ENCODE assay signal across 2 cellular contexts in genomic region chr6:159284661-159285060, GRCh38.
DNase-seq lines count a peak whose midpoint lies in the region; ATAC-seq, FAIRE-seq and TF ChIP-seq lines count a peak whose summit lies in the region.
"Not testable (repeated sequence)": the region's sequence is repeated elsewhere in the genome, so short reads cannot be mapped to it uniquely, and the experiment has no call there.

No MANE protein-coding gene starts in this region.

- BruUV-seq in K562 (replicated peaks; lab: Mats Ljungman, UMichigan): not testable (repeated sequence)

- H3K4me3 ChIP-seq in HEK293 (ENCODE audit: low read depth, low read length); K562: not testable (repeated sequence)

- not testable (repeated sequence) for ATAC-seq in K562

- H3K4me1 ChIP-seq in HEK293 (ENCODE audit: control insufficient read depth, insufficient read depth, low read length); K562 (replicated peaks in 1 of 2; ENCODE audit: control insufficient read depth in 2 of 2, insufficient read depth in 2 of 2, low read length in 2 of 2): not testable (repeated sequence)

- H3K27me3 ChIP-seq in K562 (ENCODE audit: control insufficient read depth in 2 of 2, insufficient read depth in 2 of 2, low read length in 2 of 2): not testable (repeated sequence)

- H3K9ac ChIP-seq in K562 (ENCODE audit: insufficient read depth in 1 of 2, low read depth in 2 of 2, low read length in 2 of 2): not testable (repeated sequence)

- TF ChIP-seq RAD21 in K562 (CRISPR knock-in tag; conservative IDR thresholded peaks at IDR 0.05 in 1 of 2, IDR thresholded peaks at IDR 0.05 in 1 of 2): not testable (repeated sequence)

- in situ Hi-C loops in K562 (cut with MboI): not testable (repeated sequence)

- not testable (repeated sequence) for TF ChIP-seq POLR2A in K562 (conservative IDR thresholded peaks at IDR 0.05)

- POLR2A ChIA-PET in HEK293 (lab: Yijun Ruan, JAX): not testable (repeated sequence)
- POLR2A ChIA-PET in K562 (lab: Yijun Ruan, JAX): interaction anchor here (0.6 kb wide), 1 partner anchor 26 kb away, joined by 3 read pairs; no protein-coding TSS in a partner anchor

- not testable (repeated sequence) for H3K36me3 ChIP-seq in HEK293 (ENCODE audit: control insufficient read depth in 2 of 2, insufficient read depth in 1 of 2, low read length in 2 of 2); K562 (ENCODE audit: control insufficient read depth, insufficient read depth, low read length)

- not testable (repeated sequence) for H3K27ac ChIP-seq in HEK293 (ENCODE audit: extremely low read depth, low read depth, low read length); K562 (ENCODE audit: extremely low read depth, low read depth, low read length)

- DNase-seq in K562 (ENCODE audit: extremely low read depth in 1 of 4, low spot score in 3 of 4): not testable (repeated sequence)

- intact Hi-C loops in K562 (cut with micrococcal nuclease): not testable (repeated sequence)

- TF ChIP-seq CTCF in HEK293 (tag by site-specific recombination; IDR thresholded peaks at IDR 0.05); K562 (IDR thresholded peaks at IDR 0.05 in 2 of 3, conservative IDR thresholded peaks at IDR 0.05 in 1 of 3; ENCODE audit: insufficient read depth in 2 of 3, low read depth in 1 of 3, low read length in 3 of 3): not testable (repeated sequence)

- not testable (repeated sequence) for H2AFZ ChIP-seq in K562 (ENCODE audit: low read depth, low read length)

- CTCF ChIA-PET in HEK293 (lab: Yijun Ruan, JAX); K562 (lab: Yijun Ruan, JAX; ENCODE audit: low intra/inter-chr PET ratio): not testable (repeated sequence)

- H3K9me1 ChIP-seq in K562 (ENCODE audit: control insufficient read depth, insufficient read depth, low read length): not testable (repeated sequence)

- H3K9me3 ChIP-seq in HEK293 (ENCODE audit: control insufficient read depth, insufficient read depth, low read depth, low read length); K562 (replicated peaks; ENCODE audit: control insufficient read depth, insufficient read depth, low read depth, low read length): not testable (repeated sequence)

- not testable (repeated sequence) for TF ChIP-seq EP300 in K562 (IDR thresholded peaks at IDR 0.05; ENCODE audit: low read length)

- not testable (repeated sequence) for H3K79me2 ChIP-seq in K562 (ENCODE audit: control insufficient read depth, insufficient read depth, low read length)

- H4K20me1 ChIP-seq in K562 (replicated peaks; ENCODE audit: control insufficient read depth, insufficient read depth, low read length): not testable (repeated sequence)

- FAIRE-seq in K562 (lab: Jason Lieb, UNC): not testable (repeated sequence)

- not testable (repeated sequence) for H3K4me2 ChIP-seq in K562 (ENCODE audit: insufficient read depth, low read length)

TF ChIP-seq in HEK293, 187 proteins besides CTCF, POLR2A, EP300 and RAD21:
- 0 out of 2 replicates have a peak, but pooled peaks have one; percentile 23 for TF ChIP-seq ZNF280D (tag by site-specific recombination; IDR thresholded peaks at IDR 0.05)
- TF ChIP-seq ZNF146 (tag by site-specific recombination; IDR thresholded peaks at IDR 0.05): peak; percentile 84

TF ChIP-seq in K562, 482 proteins besides CTCF, POLR2A, EP300 and RAD21:
- TF ChIP-seq ZNF146 (CRISPR knock-in tag; IDR thresholded peaks at IDR 0.05; ENCODE audit: unreplicated experiment): peak; percentile 75
TF ChIP-seq in K562: peak in this region for 1; not testable (repeated sequence) for 481.
